1 cellular context compared by ENCODE assay signal in genomic region chr14:93989939-93990338, GRCh38.
TF ChIP-seq lines count a peak whose summit lies in the region.

No MANE protein-coding gene starts in this region.

TF ChIP-seq in GM12878, 131 proteins besides CTCF, POLR2A, EP300 and RAD21 (continues in another document):
- TF ChIP-seq KDM1A (IDR thresholded peaks at IDR 0.05; ENCODE audit: borderline replicate concordance) (no peak), CHD4 (IDR thresholded peaks at IDR 0.05) (no peak), IKZF2 (IDR thresholded peaks at IDR 0.05) (peak; percentile 89 to 91), NRF1 (conservative IDR thresholded peaks at IDR 0.05; ENCODE audit: low read depth, low read length) (no peak), BCL3 (IDR thresholded peaks at IDR 0.05; ENCODE audit: borderline replicate concordance, insufficient read depth, low read depth, low read length, poor library complexity, severe bottlenecking) (peak; percentile 81), IKZF1 (conservative IDR thresholded peaks at IDR 0.05) (peak; percentile 88), ESRRA (IDR thresholded peaks at IDR 0.05; ENCODE audit: low read length) (peak; percentile 95; the same call in 1 of the 2 replicates), NKRF (conservative IDR thresholded peaks at IDR 0.05) (no peak), ETV6 (conservative IDR thresholded peaks at IDR 0.05 in 1 of 2, IDR thresholded peaks at IDR 0.05 in 1 of 2; ENCODE audit: borderline replicate concordance in 1 of 2, low read depth in 1 of 2) (0 out of 4 replicates have a peak, but pooled peaks of 1 of the 2 experiments have one; percentile 19), TARDBP (IDR thresholded peaks at IDR 0.05; ENCODE audit: borderline replicate concordance) (no peak), ZZZ3 (IDR thresholded peaks at IDR 0.05; ENCODE audit: control insufficient read depth, insufficient read length, low read depth) (no peak), FOXK2 (IDR thresholded peaks at IDR 0.05) (peak; percentile 62), YY1 (IDR thresholded peaks at IDR 0.05; ENCODE audit: low read depth, low read length) (no peak), RUNX3 (IDR thresholded peaks at IDR 0.05; ENCODE audit: low read length) (peak; percentile 79), SKIL (IDR thresholded peaks at IDR 0.05; ENCODE audit: low read depth, poor library complexity, severe bottlenecking) (peak; percentile 66), CUX1 (IDR thresholded peaks at IDR 0.05; ENCODE audit: insufficient replicate concordance, low read depth, low read length) (peak; percentile 96), MTA2 (IDR thresholded peaks at IDR 0.05; ENCODE audit: low read depth) (peak; percentile 77), ZNF687 (IDR thresholded peaks at IDR 0.05) (peak; percentile 99), NBN (IDR thresholded peaks at IDR 0.05) (peak; percentile 79), PAX8 (IDR thresholded peaks at IDR 0.05) (no peak), SMAD5 (IDR thresholded peaks at IDR 0.05; ENCODE audit: low read depth) (no peak), NR2C1 (IDR thresholded peaks at IDR 0.05) (peak; percentile 88), YBX1 (IDR thresholded peaks at IDR 0.05) (no peak), PKNOX1 (IDR thresholded peaks at IDR 0.05) (peak; percentile 51), POLR2AphosphoS5 (IDR thresholded peaks at IDR 0.05; ENCODE audit: low read length) (no peak), E2F4 (IDR thresholded peaks at IDR 0.05; ENCODE audit: low read depth, low read length) (no peak), ATF7 (IDR thresholded peaks at IDR 0.05; ENCODE audit: low read depth) (peak; percentile 85), SRF (IDR thresholded peaks at IDR 0.05; ENCODE audit: low read depth in 2 of 2, low read length in 2 of 2) (no peak), ZNF592 (IDR thresholded peaks at IDR 0.05) (no peak), NR2C2 (IDR thresholded peaks at IDR 0.05; ENCODE audit: borderline replicate concordance, control insufficient read depth, insufficient read length, low read depth) (no peak), EED (IDR thresholded peaks at IDR 0.05; ENCODE audit: low read depth) (peak; percentile 52; the same call in 1 of the 2 replicates), FOXM1 (IDR thresholded peaks at IDR 0.05; ENCODE audit: low read depth, low read length) (peak; percentile 73; the same call in 1 of the 2 replicates), NFIC (IDR thresholded peaks at IDR 0.05; ENCODE audit: low read depth, low read length) (peak; percentile 75; the same call in 1 of the 2 replicates), ZSCAN29 (IDR thresholded peaks at IDR 0.05) (no peak), NR2F1 (conservative IDR thresholded peaks at IDR 0.05) (peak; percentile 97), PAX5 (IDR thresholded peaks at IDR 0.05; ENCODE audit: borderline replicate concordance, low read depth, low read length) (peak; percentile 39; the same call in 1 of the 2 replicates), TBL1XR1 (IDR thresholded peaks at IDR 0.05; ENCODE audit: low read depth, low read length) (peak; percentile 74; the same call in 1 of the 2 replicates), GABPA (IDR thresholded peaks at IDR 0.05; ENCODE audit: low read depth) (no peak), BHLHE40 (IDR thresholded peaks at IDR 0.05; ENCODE audit: borderline replicate concordance in 1 of 2, low read depth in 2 of 2, low read length in 1 of 2) (peak; percentile 53 to 55; a peak in 2 of 4 replicates), RCOR1 (conservative IDR thresholded peaks at IDR 0.05; ENCODE audit: low read depth, low read length) (0 out of 2 replicates have a peak, but pooled peaks have one; percentile 59), CREM (IDR thresholded peaks at IDR 0.05; ENCODE audit: low read depth) (peak; percentile 17; the same call in 1 of the 2 replicates)
